Comparison of ENCODE assay signal across 20 cellular contexts in the genomic region with DNA sequence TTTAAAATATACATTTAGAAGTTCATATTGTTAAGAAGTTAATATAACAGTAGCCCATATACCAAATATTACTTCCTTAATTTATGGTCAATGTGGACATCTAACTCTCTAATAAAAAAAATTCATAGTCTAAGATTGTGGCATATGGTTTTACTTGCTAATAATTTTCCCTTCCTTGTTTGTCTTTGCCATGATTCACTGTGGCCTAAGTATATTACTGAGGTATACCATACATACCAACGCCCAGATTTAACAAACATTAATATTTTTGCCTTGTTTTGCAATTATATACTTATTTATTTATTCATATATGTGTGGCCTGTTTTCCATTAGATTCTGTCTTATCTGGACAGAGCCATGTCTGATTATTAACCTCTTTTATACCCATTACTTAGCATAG.
"Had no signal": no experiment of that assay in that cellular context is flagged by ENCODE, and none has a peak within 500 bp of the region (broad histone marks: within the 10 kb centered on the region; RNA-seq: fewer than 3 reads in every experiment).

No MANE protein-coding gene starts in this region.

- H3K27ac ChIP-seq: KMS-11, RWPE1, SJCRH30 had no signal

- H3K4me3 ChIP-seq: K562, SJCRH30 had no signal

- H3K27me3 ChIP-seq: SJCRH30 had no signal

- DNase-seq: Kasumi-1, MM.1S, NCI-H1092, NCI-H1105 treated with DMSO at 0.1 percent for 48 hours, NCI-H1417 treated with DMSO at 0.1 percent for 48 hours, NCI-H187, NCI-H2029, NCI-H2081 treated with DMSO at 0.1 percent for 48 hours, NCI-H2171, NCI-H226, NCI-H446, NCI-H510A, NCI-H524 treated with DMSO at 0.1 percent for 48 hours, NCI-H69, NCI-H774, SHP77, SJCRH30 had no signal
